26 cellular contexts compared by ENCODE assay signal in genomic region chr5:52892242-52892878, GRCh38.
DNase-seq lines count a peak whose midpoint lies in the region; ATAC-seq, FAIRE-seq and TF ChIP-seq lines count a peak whose summit lies in the region.
"Had no signal": no experiment of that assay in that cellular context is flagged by ENCODE, and none has a peak within 500 bp of the region (broad histone marks: within the 10 kb centered on the region; RNA-seq: fewer than 3 reads in every experiment).

No MANE protein-coding gene starts in this region.

- H3K9me3 Mint-ChIP-seq in activated CD4-positive, alpha-beta T cell treated with anti-CD3 and anti-CD28 coated beads for 36 hours (ENCODE audit: low read depth): no peaks in the 10 kb centered on the region
- no peaks in the 10 kb centered on the region for H3K9me3 Mint-ChIP-seq in activated naive CD8-positive, alpha-beta T cell treated with anti-CD3 and anti-CD28 coated beads for 36 hours
- H3K9me3 Mint-ChIP-seq: activated naive CD4-positive, alpha-beta T cell treated with anti-CD3 and anti-CD28 coated beads, Interleukin-2, amount 50 U/mL, for 72 hours; brain; stimulated activated naive CD8-positive, alpha-beta T cell treated with anti-CD3 and anti-CD28 coated beads, Interleukin-15, amount 100 ng/mL, for 72 hours had no signal

- TF ChIP-seq POLR2A in adrenal gland (IDR thresholded peaks at IDR 0.05): no peak

- TF ChIP-seq CTCF in adrenal gland (IDR thresholded peaks at IDR 0.05) (no peak), kidney (IDR thresholded peaks at IDR 0.05; ENCODE audit: borderline replicate concordance, extremely low read depth, insufficient read depth) (no peak)

- peaks cover 2% of the 10 kb centered on the region for H3K36me3 Mint-ChIP-seq in activated CD4-positive, alpha-beta T cell treated with anti-CD3 and anti-CD28 coated beads for 36 hours (ENCODE audit: low read depth)
- peaks cover 5% of the 10 kb centered on the region for H3K36me3 Mint-ChIP-seq in activated naive CD8-positive, alpha-beta T cell treated with anti-CD3 and anti-CD28 coated beads for 36 hours
- H3K36me3 Mint-ChIP-seq: brain, naive B cell had no signal

- H3K4me1 ChIP-seq in adrenal gland (replicated peaks in 1 of 2) (peaks cover 46 to 55% of the 10 kb centered on the region in 2 donors), kidney (ENCODE audit: control insufficient read depth in 1 of 2, insufficient read depth in 1 of 2, low read depth in 1 of 2, low read length in 2 of 2) (peaks cover 12 to 43% of the 10 kb centered on the region in 2 donors)
- H3K4me1 ChIP-seq: colonic mucosa had no signal

- H3K4me3 Mint-ChIP-seq in activated CD4-positive, alpha-beta T cell treated with anti-CD3 and anti-CD28 coated beads for 36 hours: no peak overlapping the region
- H3K4me3 Mint-ChIP-seq in activated naive CD8-positive, alpha-beta T cell treated with anti-CD3 and anti-CD28 coated beads for 36 hours: no peak overlapping the region
- H3K4me3 Mint-ChIP-seq: activated CD8-positive, alpha-beta memory T cell treated with anti-CD3 and anti-CD28 coated beads, Interleukin-2, amount 10 ng/mL, durations not matched to agents 7 days and 5 days; brain; naive B cell; stimulated activated naive CD8-positive, alpha-beta T cell treated with anti-CD3 and anti-CD28 coated beads, Interleukin-15, amount 100 ng/mL, for 72 hours had no signal

- H3K27me3 Mint-ChIP-seq in activated CD4-positive, alpha-beta T cell treated with anti-CD3 and anti-CD28 coated beads for 36 hours: peaks cover 6% of the 10 kb centered on the region
- H3K27me3 Mint-ChIP-seq in activated naive CD8-positive, alpha-beta T cell treated with anti-CD3 and anti-CD28 coated beads for 36 hours: no peaks in the 10 kb centered on the region
- H3K27me3 Mint-ChIP-seq: activated CD8-positive, alpha-beta memory T cell treated with anti-CD3 and anti-CD28 coated beads, Interleukin-2, amount 10 ng/mL, durations not matched to agents 7 days and 5 days; stimulated activated naive CD8-positive, alpha-beta T cell treated with anti-CD3 and anti-CD28 coated beads, Interleukin-15, amount 100 ng/mL, for 72 hours had no signal

- POLR2A ChIA-PET in activated CD4-positive, alpha-beta T cell treated with anti-CD3 and anti-CD28 coated beads for 36 hours (lab: Charles Lee): interaction anchor here (0.6 kb wide), 1 partner anchor 244 kb away, joined by 3 read pairs; no protein-coding TSS in a partner anchor

- CTCF ChIA-PET in activated CD4-positive, alpha-beta T cell treated with anti-CD3 and anti-CD28 coated beads for 36 hours (lab: Charles Lee): no interaction called here

- FAIRE-seq in kidney (lab: Jason Lieb, UNC): peak; percentile 15
- FAIRE-seq: H1 had no signal

- DNase-seq in Caki2 (ENCODE audit: low read depth): peak; percentile 36
- DNase-seq in adrenal gland: no peak
- DNase-seq in kidney: no peak
- peak; percentile 75 for DNase-seq in renal cortical epithelial cell (ENCODE audit: low read depth)
- DNase-seq in activated CD4-positive, alpha-beta T cell treated with anti-CD3 and anti-CD28 coated beads for 36 hours: no peak
- no peak for DNase-seq in nucleus accumbens (lab: John Stamatoyannopoulos, UW)
- no peak for DNase-seq in activated naive CD8-positive, alpha-beta T cell treated with anti-CD3 and anti-CD28 coated beads for 36 hours
- DNase-seq: activated CD4-positive, alpha-beta T cell treated with anti-CD3 and anti-CD28 coated beads for 4 hours; activated CD8-positive, alpha-beta memory T cell treated with anti-CD3 and anti-CD28 coated beads, Interleukin-2, amount 10 ng/mL, durations not matched to agents 7 days and 5 days; colonic mucosa; KG1; naive B cell; NCI-H1694 treated with DMSO at 0.1 percent for 48 hours; NCI-H774; spleen; stimulated activated CD4-positive, alpha-beta T cell treated with anti-CD3 and anti-CD28 coated beads, Interleukin-4, amount 100 ng/mL, for 4 hours; stimulated activated naive CD8-positive, alpha-beta T cell treated with anti-CD3 and anti-CD28 coated beads, Interleukin-15, amount 100 ng/mL, for 72 hours; T-helper 1 cell had no signal

- H3K4me3 ChIP-seq in adrenal gland: no peak overlapping the region
- H3K4me3 ChIP-seq in kidney (ENCODE audit: low read length in 2 of 2): peak overlapping the region in 1 of 2 donors; percentile 34
- H3K4me3 ChIP-seq: BLaER1 treated with 17β-estradiol and CSF1 and Interleukin-3, amounts not matched to agents 10 nM and 100 nM; colonic mucosa; hepatocyte; prostate gland; spleen had no signal

- H3K27ac ChIP-seq in adrenal gland (peak overlapping the region; percentile 15 to 89 (median 56)), kidney (ENCODE audit: low read depth in 2 of 2, low read length in 2 of 2) (no peak overlapping the region)
- H3K27ac ChIP-seq: BLaER1 treated with 17β-estradiol and CSF1 and Interleukin-3, amounts not matched to agents 10 nM and 100 nM; colonic mucosa; hepatocyte had no signal

- WGBS in adrenal gland, 4 donors: 76 to 89% (median 80%) methylated on average over 6 of the region's 6 CpGs

- in situ Hi-C loops in Caki2 (cut with HindIII; ENCODE audit: low pct_unique_long_range_greater_than_20kb, low sequenced_read_pairs): no loop called here

- intact Hi-C loops in adrenal gland (cut with DNase I) (no loop called here), kidney (cut with DNase I) (no loop called here)
- intact Hi-C loops in activated CD4-positive, alpha-beta T cell treated with anti-CD3 and anti-CD28 coated beads for 36 hours (cut with DNase I, micrococcal nuclease): no loop called here

- no peak for ATAC-seq in GM18517 (IDR thresholded peaks at IDR 0.05; ENCODE audit: unreplicated experiment)
- ATAC-seq in activated CD4-positive, alpha-beta T cell treated with anti-CD3 and anti-CD28 coated beads for 36 hours: no peak
- ATAC-seq: activated CD8-positive, alpha-beta memory T cell treated with anti-CD3 and anti-CD28 coated beads, Interleukin-2, amount 10 ng/mL, durations not matched to agents 7 days and 5 days; activated naive CD4-positive, alpha-beta T cell treated with anti-CD3 and anti-CD28 coated beads, Interleukin-2, amount 50 U/mL, for 72 hours; Right ventricle myocardium inferior; stimulated activated naive CD8-positive, alpha-beta T cell treated with anti-CD3 and anti-CD28 coated beads, Interleukin-15, amount 100 ng/mL, for 72 hours had no signal

- no peak overlapping the region for H3K9ac ChIP-seq in kidney (ENCODE audit: low read length in 2 of 2)
- H3K9ac ChIP-seq: BLaER1 treated with 17β-estradiol and CSF1 and Interleukin-3, amounts not matched to agents 10 nM and 100 nM had no signal

- H3K27ac Mint-ChIP-seq in activated CD4-positive, alpha-beta T cell treated with anti-CD3 and anti-CD28 coated beads for 36 hours: no peak overlapping the region
- H3K27ac Mint-ChIP-seq in activated naive CD8-positive, alpha-beta T cell treated with anti-CD3 and anti-CD28 coated beads for 36 hours: no peak overlapping the region
- H3K27ac Mint-ChIP-seq: activated CD8-positive, alpha-beta memory T cell treated with anti-CD3 and anti-CD28 coated beads, Interleukin-2, amount 10 ng/mL, durations not matched to agents 7 days and 5 days; activated naive CD4-positive, alpha-beta T cell treated with anti-CD3 and anti-CD28 coated beads, Interleukin-2, amount 50 U/mL, for 72 hours; naive B cell; stimulated activated naive CD8-positive, alpha-beta T cell treated with anti-CD3 and anti-CD28 coated beads, Interleukin-15, amount 100 ng/mL, for 72 hours had no signal

- H3K4me1 Mint-ChIP-seq in activated CD4-positive, alpha-beta T cell treated with anti-CD3 and anti-CD28 coated beads for 36 hours: peaks cover 2% of the 10 kb centered on the region
- peaks cover 4% of the 10 kb centered on the region for H3K4me1 Mint-ChIP-seq in activated naive CD8-positive, alpha-beta T cell treated with anti-CD3 and anti-CD28 coated beads for 36 hours
- H3K4me1 Mint-ChIP-seq: activated CD8-positive, alpha-beta memory T cell treated with anti-CD3 and anti-CD28 coated beads, Interleukin-2, amount 10 ng/mL, durations not matched to agents 7 days and 5 days; naive B cell; stimulated activated naive CD8-positive, alpha-beta T cell treated with anti-CD3 and anti-CD28 coated beads, Interleukin-15, amount 100 ng/mL, for 72 hours had no signal

- no peaks in the 10 kb centered on the region for H3K27me3 ChIP-seq in adrenal gland
- H3K27me3 ChIP-seq: BLaER1 treated with 17β-estradiol and CSF1 and Interleukin-3, amounts not matched to agents 10 nM and 100 nM; colonic mucosa; hepatocyte; spleen had no signal

- peaks cover 0 to 16% of the 10 kb centered on the region in 2 donors for H3K36me3 ChIP-seq in adrenal gland (replicated peaks in 1 of 2)
- peaks cover 0 to 2% of the 10 kb centered on the region in 2 donors for H3K36me3 ChIP-seq in kidney (ENCODE audit: control insufficient read depth in 1 of 2, insufficient read depth in 2 of 2, low read length in 2 of 2)
- H3K36me3 ChIP-seq: BLaER1 treated with 17β-estradiol and CSF1 and Interleukin-3, amounts not matched to agents 10 nM and 100 nM; colonic mucosa; prostate gland had no signal

- H3K9me3 ChIP-seq in adrenal gland (replicated peaks in 1 of 3): no peaks in the 10 kb centered on the region
- no peaks in the 10 kb centered on the region for H3K9me3 ChIP-seq in kidney (ENCODE audit: control insufficient read depth in 1 of 2, low read length in 2 of 2)
- H3K9me3 ChIP-seq: BLaER1 treated with 17β-estradiol and CSF1 and Interleukin-3, amounts not matched to agents 10 nM and 100 nM; colonic mucosa; prostate gland; spleen had no signal

Comparison
In these comparisons a context has a peak if more than half of its experiments do, and no peak if none do; other contexts are left out.
1. DNase-seq: peak in Caki2 (single experiment) and renal cortical epithelial cell (single experiment); none in adrenal gland (0 of 7), kidney (single experiment), activated CD4-positive, alpha-beta T cell treated with anti-CD3 and anti-CD28 coated beads for 36 hours (single experiment), nucleus accumbens (0 of 56) and activated naive CD8-positive, alpha-beta T cell treated with anti-CD3 and anti-CD28 coated beads for 36 hours (single experiment).
2. H3K27ac ChIP-seq: peak in adrenal gland (5 of 5); none in kidney (0 of 2).